Comparison of ENCODE assay signal across 13 cellular contexts in genomic region chr14:22383515-22384166, GRCh38.
DNase-seq lines count a peak whose midpoint lies in the region; ATAC-seq and TF ChIP-seq lines count a peak whose summit lies in the region.
"Had no signal": no experiment of that assay in that cellular context is flagged by ENCODE, and none has a peak within 500 bp of the region (broad histone marks: within the 10 kb centered on the region; RNA-seq: fewer than 3 reads in every experiment).

No MANE protein-coding gene starts in this region.

- no peaks in the 10 kb centered on the region for H3K27me3 Mint-ChIP-seq in activated T-helper 17 cell treated with anti-CD3 and anti-CD28 coated beads, Interleukin-2, amount 50 U/mL, for 72 hours

- H3K9ac ChIP-seq in mesenchymal stem cell (ENCODE audit: low read length), result no peak overlapping the region

- intact Hi-C loops in head of caudate nucleus (cut with DNase I) (no loop called here), esophagus muscularis mucosa (cut with DNase I) (loop anchor here (10.0 kb wide), 1 partner anchor 271 kb away; no protein-coding TSS in a partner anchor)

- H2BK12ac ChIP-seq in mesenchymal stem cell (ENCODE audit: low read length in 2 of 2), result no peak overlapping the region

- H3K4me3 ChIP-seq in mesenchymal stem cell (ENCODE audit: insufficient read depth in 1 of 2, low read depth in 1 of 2, low read length in 2 of 2) (no peak overlapping the region), esophagus muscularis mucosa (no peak overlapping the region)
- H3K4me3 ChIP-seq: breast epithelium had no signal

- no peaks in the 10 kb centered on the region for H3K4me1 Mint-ChIP-seq in activated T-helper 17 cell treated with anti-CD3 and anti-CD28 coated beads, Interleukin-2, amount 50 U/mL, for 72 hours

- H3K79me1 ChIP-seq in mesenchymal stem cell (replicated peaks; ENCODE audit: low read length, poor library complexity, severe bottlenecking), result no peaks in the 10 kb centered on the region

- H3K4me1 ChIP-seq in mesenchymal stem cell (ENCODE audit: control insufficient read depth, insufficient read depth, low read depth, low read length) (peaks cover 8% of the 10 kb centered on the region), esophagus muscularis mucosa (peaks cover 0 to 22% (median 16%) of the 10 kb centered on the region in 4 donors)
- H3K4me1 ChIP-seq: breast epithelium had no signal

- TF ChIP-seq POLR2A in esophagus muscularis mucosa (IDR thresholded peaks at IDR 0.05; ENCODE audit: low read depth), result no peak

- TF ChIP-seq CTCF in esophagus muscularis mucosa (IDR thresholded peaks at IDR 0.05), result no peak

- H3K4me3 Mint-ChIP-seq in activated T-helper 17 cell treated with anti-CD3 and anti-CD28 coated beads, Interleukin-2, amount 50 U/mL, for 72 hours, result no peak overlapping the region

- no peak overlapping the region for H3K14ac ChIP-seq in mesenchymal stem cell (ENCODE audit: low read length in 2 of 2)

- no peaks in the 10 kb centered on the region for H3K9me3 Mint-ChIP-seq in activated T-helper 17 cell treated with anti-CD3 and anti-CD28 coated beads, Interleukin-2, amount 50 U/mL, for 72 hours

- TF ChIP-seq EP300 in esophagus muscularis mucosa (IDR thresholded peaks at IDR 0.05), result no peak

- H3K36me3 Mint-ChIP-seq in activated T-helper 17 cell treated with anti-CD3 and anti-CD28 coated beads, Interleukin-2, amount 50 U/mL, for 72 hours (ENCODE audit: low read depth), result no peaks in the 10 kb centered on the region

- no peak overlapping the region for H3K4me2 ChIP-seq in mesenchymal stem cell (ENCODE audit: low read length, poor library complexity, severe bottlenecking)

- no peak overlapping the region for H4K8ac ChIP-seq in mesenchymal stem cell (ENCODE audit: low read length)

- peak; percentile 36 for ATAC-seq in GM18508 (IDR thresholded peaks at IDR 0.05; ENCODE audit: insufficient read depth, unreplicated experiment)
- peak; percentile 45 for ATAC-seq in GM21381 (IDR thresholded peaks at IDR 0.05; ENCODE audit: unreplicated experiment)
- peak; percentile 49 for ATAC-seq in HG03342 (IDR thresholded peaks at IDR 0.05; ENCODE audit: unreplicated experiment)
- ATAC-seq in activated T-helper 17 cell treated with anti-CD3 and anti-CD28 coated beads, Interleukin-2, amount 50 U/mL, for 72 hours (replicated peaks), result no peak

- H2BK15ac ChIP-seq in mesenchymal stem cell (ENCODE audit: low read depth, poor library complexity, severe bottlenecking), result no peak overlapping the region

- H2BK120ac ChIP-seq in mesenchymal stem cell (ENCODE audit: low read depth, low read length), result no peak overlapping the region

- H4K91ac ChIP-seq in mesenchymal stem cell (ENCODE audit: low read length), result no peak overlapping the region

- no peak overlapping the region for H2AFZ ChIP-seq in mesenchymal stem cell (ENCODE audit: low read depth, low read length)

- H3K4ac ChIP-seq in mesenchymal stem cell (ENCODE audit: low read depth in 1 of 2, low read length in 2 of 2), result no peak overlapping the region

- H3K9me3 ChIP-seq in mesenchymal stem cell (ENCODE audit: control insufficient read depth, low read length), result no peaks in the 10 kb centered on the region
- no peaks in the 10 kb centered on the region for H3K9me3 ChIP-seq in esophagus muscularis mucosa
- H3K9me3 ChIP-seq: breast epithelium, neutrophil had no signal

- H3K27ac Mint-ChIP-seq in activated T-helper 17 cell treated with anti-CD3 and anti-CD28 coated beads, Interleukin-2, amount 50 U/mL, for 72 hours, result no peak overlapping the region

- no peak overlapping the region for H3K23ac ChIP-seq in mesenchymal stem cell (ENCODE audit: low read length in 2 of 2)

- DNase-seq in mesenchymal stem cell (no peak), head of caudate nucleus (no peak), esophagus muscularis mucosa (ENCODE audit: extremely low spot score) (no peak)
- no peak for DNase-seq in activated CD4-positive, alpha-beta T cell treated with anti-CD3 and anti-CD28 coated beads, Interleukin-2, amount 50 U/mL, for 48 hours
- DNase-seq: glutamatergic neuron, NCI-H524 treated with DMSO at 0.1 percent for 48 hours, WERI-Rb-1 had no signal

- H3K27ac ChIP-seq in mesenchymal stem cell (ENCODE audit: low read length, poor library complexity, severe bottlenecking) (no peak overlapping the region), esophagus muscularis mucosa (replicated peaks in 1 of 4) (no peak overlapping the region)
- H3K27ac ChIP-seq: breast epithelium, neutrophil, WERI-Rb-1 had no signal

- WGBS in mesenchymal stem cell, result 79% methylated on average over 8 of the region's 8 CpGs
- WGBS in esophagus muscularis mucosa, result 82% methylated on average over 5 of the region's 8 CpGs

- peaks cover 0 to 74% of the 10 kb centered on the region in 2 experiments for H3K27me3 ChIP-seq in mesenchymal stem cell (ENCODE audit: control insufficient read depth in 1 of 2, insufficient read depth in 1 of 2, low read length in 2 of 2)
- peaks cover 0 to 15% (median 0%) of the 10 kb centered on the region in 4 donors for H3K27me3 ChIP-seq in esophagus muscularis mucosa
- H3K27me3 ChIP-seq: breast epithelium, neutrophil had no signal

- no peak overlapping the region for H2BK5ac ChIP-seq in mesenchymal stem cell (ENCODE audit: low read depth, low read length, poor library complexity, severe bottlenecking)

- peak overlapping the region in 1 of 2 experiments; percentile 18 for H3K18ac ChIP-seq in mesenchymal stem cell (ENCODE audit: low read depth in 1 of 2, low read length in 2 of 2)

- peak overlapping the region; percentile 57 for H2AK5ac ChIP-seq in mesenchymal stem cell (ENCODE audit: low read length, severe bottlenecking)

- H3K36me3 ChIP-seq in mesenchymal stem cell (ENCODE audit: control insufficient read depth in 1 of 2, insufficient read depth in 2 of 2, low read depth in 1 of 2, low read length in 2 of 2) (no peaks in the 10 kb centered on the region), esophagus muscularis mucosa (no peaks in the 10 kb centered on the region)
- H3K36me3 ChIP-seq: breast epithelium, neutrophil, WERI-Rb-1 had no signal
